ENCODE assay signal across 17 cellular contexts in the genomic region with DNA sequence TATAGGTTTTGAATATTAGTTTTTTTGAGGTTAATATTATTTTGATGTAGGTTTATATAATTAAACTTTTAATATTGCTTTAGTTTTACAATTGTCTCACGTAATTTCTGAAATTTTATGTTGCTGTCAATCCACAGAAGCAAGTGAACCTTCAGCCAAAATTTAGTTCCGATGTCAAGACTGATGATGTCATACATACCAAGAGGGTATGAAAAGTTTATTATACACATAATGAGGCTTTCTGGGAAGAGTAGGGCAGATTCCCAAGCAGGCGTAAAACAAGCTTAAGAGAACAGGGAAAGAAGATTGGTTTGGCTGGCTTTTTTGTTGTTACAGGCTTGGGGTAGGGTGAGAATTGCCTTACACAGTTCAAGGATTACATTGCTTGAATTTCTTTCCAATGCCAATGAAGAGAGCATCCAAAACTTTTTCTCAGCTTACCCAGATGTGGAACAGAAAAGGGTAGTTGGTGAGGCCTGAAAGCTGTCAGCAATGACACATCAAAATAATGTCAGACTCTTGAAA.
A peak's percentile ranks its signal among the peaks of the same experiment; 100 is the strongest.
DNase-seq lines count a peak whose midpoint lies in the region; ATAC-seq and FAIRE-seq lines count a peak whose summit lies in the region.
"Had no signal": no experiment of that assay in that cellular context is flagged by ENCODE, and none has a peak within 500 bp of the region (broad histone marks: within the 10 kb centered on the region; RNA-seq: fewer than 3 reads in every experiment).

No MANE protein-coding gene starts in this region.

- no peaks in the 10 kb centered on the region for H3K36me3 ChIP-seq in SJCRH30
- H3K36me3 ChIP-seq: BE2C, HAP-1 had no signal

- FAIRE-seq in G401.6 (lab: Jason Lieb, UNC): peak; percentile 48
- peak; percentile 72 for FAIRE-seq in islet of Langerhans (lab: Jason Lieb, UNC)
- FAIRE-seq: GM12892 had no signal

- ATAC-seq in HG02884 (IDR thresholded peaks at IDR 0.05; ENCODE audit: unreplicated experiment): no peak

- H3K27me3 ChIP-seq in SJCRH30: no peaks in the 10 kb centered on the region
- H3K27me3 ChIP-seq: BE2C had no signal

- no peaks in the 10 kb centered on the region for H3K4me1 ChIP-seq in SJCRH30
- H3K4me1 ChIP-seq: BE2C, HAP-1 had no signal

- H3K9me3 ChIP-seq in SJCRH30 (replicated peaks): no peaks in the 10 kb centered on the region
- H3K9me3 ChIP-seq: BE2C, HAP-1 had no signal

- DNase-seq in SJCRH30: peak; percentile 2 to 11
- DNase-seq in NCI-H1105 treated with DMSO at 0.1 percent for 48 hours (lab: John Stamatoyannopoulos, UW): no peak
- no peak for DNase-seq in NAMALWA (ENCODE audit: low spot score)
- no peak for DNase-seq in activated T-cell treated with anti-CD3 and anti-CD28 coated beads, Interleukin-2, amount 50 U/mL, for 48 hours
- DNase-seq: BE2C; CD4-positive, alpha-beta memory T cell; DMS153; DMS79 treated with DMSO at 0.1 percent for 48 hours; EL; GDM1; GOT3 had no signal

- no peak overlapping the region for H3K4me3 ChIP-seq in SJCRH30
- H3K4me3 ChIP-seq: HAP-1 had no signal

- no peak overlapping the region for H3K27ac ChIP-seq in SJCRH30
- H3K27ac ChIP-seq: C4-2B had no signal

Comparison
In these comparisons a context has a peak if more than half of its experiments do, and no peak if none do; other contexts are left out.
1. DNase-seq: peak in SJCRH30 (2 of 2); none in NCI-H1105 treated with DMSO at 0.1 percent for 48 hours (single experiment), NAMALWA (single experiment) and activated T-cell treated with anti-CD3 and anti-CD28 coated beads, Interleukin-2, amount 50 U/mL, for 48 hours (0 of 2).